In the genomic region with DNA sequence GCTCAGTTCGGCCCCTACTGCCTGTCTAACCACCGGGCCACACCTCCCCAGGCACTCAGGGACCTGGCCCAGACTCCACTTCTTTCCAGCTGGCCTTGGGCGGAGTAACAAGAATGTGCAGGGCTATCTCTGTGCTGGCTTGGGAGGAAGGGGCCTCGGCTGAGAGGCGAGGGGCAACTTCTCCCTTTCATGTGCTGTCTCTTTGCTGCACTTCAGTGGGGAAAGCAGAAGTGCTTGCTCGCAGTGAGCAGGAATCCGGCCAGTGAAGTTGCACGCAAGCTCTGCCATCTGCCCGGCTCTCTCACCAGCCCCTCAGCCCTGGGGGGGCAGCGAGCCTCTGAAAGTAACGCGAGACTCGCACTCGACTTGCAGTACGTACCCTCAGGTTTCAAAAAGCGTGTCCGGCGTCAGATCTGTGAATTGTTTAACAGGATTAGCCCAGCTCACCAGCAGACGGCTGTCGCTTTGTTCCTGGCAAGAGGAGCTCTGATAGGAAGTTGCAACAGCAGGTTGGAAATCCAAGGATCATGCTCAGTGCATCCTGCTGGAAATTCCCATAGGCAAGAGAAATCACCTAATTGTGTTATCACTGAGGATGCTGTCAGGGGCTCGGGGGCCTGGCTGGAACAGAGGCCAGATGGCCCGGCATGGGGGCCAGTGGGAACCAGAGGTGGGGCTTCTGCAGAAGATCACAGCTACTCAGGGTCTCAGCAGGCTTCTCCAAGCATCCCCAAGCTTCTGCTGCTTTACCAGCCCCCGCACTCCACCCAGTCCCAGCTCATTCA, we compare ENCODE assay signal across 10 cellular contexts.
DNase-seq lines count a peak whose midpoint lies in the region; ATAC-seq and TF ChIP-seq lines count a peak whose summit lies in the region.
"Had no signal": no experiment of that assay in that cellular context is flagged by ENCODE, and none has a peak within 500 bp of the region (broad histone marks: within the 10 kb centered on the region; RNA-seq: fewer than 3 reads in every experiment).

No MANE protein-coding gene starts in this region.

- no peak overlapping the region for H3K27ac Mint-ChIP-seq in naive thymus-derived CD8-positive, alpha-beta T cell
- H3K27ac Mint-ChIP-seq: activated CD4-positive, alpha-beta T cell treated with anti-CD3 and anti-CD28 coated beads, Interleukin-2, amount 10 ng/mL, durations not matched to agents 24 days and 14 days; naive thymus-derived CD4-positive, alpha-beta T cell had no signal

- POLR2A ChIA-PET in naive thymus-derived CD8-positive, alpha-beta T cell (lab: Charles Lee), result no interaction called here

- H3K27ac ChIP-seq in subcutaneous abdominal adipose tissue (ENCODE audit: low read depth, low read length), result no peak overlapping the region

- H3K4me3 Mint-ChIP-seq in naive thymus-derived CD8-positive, alpha-beta T cell, result peak overlapping the region in 1 of 10 donors; percentile 7
- H3K4me3 Mint-ChIP-seq: activated CD4-positive, alpha-beta T cell treated with anti-CD3 and anti-CD28 coated beads, Interleukin-2, amount 10 ng/mL, durations not matched to agents 24 days and 14 days had no signal

- no peaks in the 10 kb centered on the region for H3K36me3 ChIP-seq in subcutaneous abdominal adipose tissue (ENCODE audit: control insufficient read depth in 5 of 5, insufficient read depth in 5 of 5, low read length in 5 of 5)

- no peak for ATAC-seq in naive thymus-derived CD8-positive, alpha-beta T cell
- no peak for ATAC-seq in HG03432 (IDR thresholded peaks at IDR 0.05; ENCODE audit: unreplicated experiment)
- ATAC-seq: naive thymus-derived CD4-positive, alpha-beta T cell had no signal

- DNase-seq in Kasumi-1 (lab: John Stamatoyannopoulos, UW) (peak; percentile 79 to 83), OCI-M1 (lab: John Stamatoyannopoulos, UW) (peak; percentile 44), fibroblast of pulmonary artery (ENCODE audit: low read depth) (peak; percentile 3), NCI-H748 (lab: John Stamatoyannopoulos, UW; ENCODE audit: unreplicated experiment) (no peak)
- no peak for DNase-seq in naive thymus-derived CD8-positive, alpha-beta T cell
- DNase-seq: activated CD4-positive, alpha-beta T cell treated with anti-CD3 and anti-CD28 coated beads, Interleukin-2, amount 10 ng/mL, durations not matched to agents 24 days and 14 days; naive thymus-derived CD4-positive, alpha-beta T cell; NCI-H69 had no signal

- H3K9me3 Mint-ChIP-seq in naive thymus-derived CD8-positive, alpha-beta T cell, result no peaks in the 10 kb centered on the region
- H3K9me3 Mint-ChIP-seq: activated CD4-positive, alpha-beta T cell treated with anti-CD3 and anti-CD28 coated beads, Interleukin-2, amount 10 ng/mL, durations not matched to agents 24 days and 14 days had no signal

- peaks cover 0 to 20% (median 0%) of the 10 kb centered on the region in 5 donors for H3K27me3 ChIP-seq in subcutaneous abdominal adipose tissue (ENCODE audit: control insufficient read depth in 5 of 5, insufficient read depth in 4 of 5, low read length in 5 of 5)

- no peaks in the 10 kb centered on the region for H3K9me3 ChIP-seq in subcutaneous abdominal adipose tissue (ENCODE audit: control insufficient read depth in 5 of 5, low read length in 5 of 5)

- peaks cover 4 to 8% (median 7%) of the 10 kb centered on the region in 4 donors for H3K4me1 Mint-ChIP-seq in naive thymus-derived CD8-positive, alpha-beta T cell
- H3K4me1 Mint-ChIP-seq: activated CD4-positive, alpha-beta T cell treated with anti-CD3 and anti-CD28 coated beads, Interleukin-2, amount 10 ng/mL, durations not matched to agents 24 days and 14 days had no signal

- no peaks in the 10 kb centered on the region for H3K36me3 Mint-ChIP-seq in naive thymus-derived CD8-positive, alpha-beta T cell
- H3K36me3 Mint-ChIP-seq: naive thymus-derived CD4-positive, alpha-beta T cell had no signal

- H3K4me1 ChIP-seq in subcutaneous abdominal adipose tissue (ENCODE audit: control insufficient read depth in 5 of 5, insufficient read depth in 5 of 5, low read length in 5 of 5), result peaks cover 3 to 41% (median 37%) of the 10 kb centered on the region in 5 donors

- H3K4me3 ChIP-seq in fibroblast of pulmonary artery (replicated peaks; ENCODE audit: low read depth, low read length) (no peak overlapping the region), subcutaneous abdominal adipose tissue (ENCODE audit: low read depth in 1 of 5, low read length in 5 of 5) (peak overlapping the region; percentile 35 to 51 (median 39))

- H3K9ac ChIP-seq in subcutaneous abdominal adipose tissue (ENCODE audit: low read length in 5 of 5), result peak overlapping the region in 3 of 5 donors; percentile 9 to 59 (median 14)

- TF ChIP-seq CTCF in fibroblast of pulmonary artery (IDR thresholded peaks at IDR 0.05; ENCODE audit: low read length, missing control alignments), result no peak

- H3K27me3 Mint-ChIP-seq in naive thymus-derived CD8-positive, alpha-beta T cell, result peaks cover 13 to 51% (median 26%) of the 10 kb centered on the region in 5 donors

Comparison
In these comparisons a context has a peak if more than half of its experiments do, and no peak if none do; other contexts are left out.
1. DNase-seq: peak in Kasumi-1 (2 of 2), OCI-M1 (single experiment) and fibroblast of pulmonary artery (single experiment); none in naive thymus-derived CD8-positive, alpha-beta T cell (0 of 10) and NCI-H748 (single experiment).